Comparison of ENCODE assay signal across 2 cellular contexts in the genomic region with DNA sequence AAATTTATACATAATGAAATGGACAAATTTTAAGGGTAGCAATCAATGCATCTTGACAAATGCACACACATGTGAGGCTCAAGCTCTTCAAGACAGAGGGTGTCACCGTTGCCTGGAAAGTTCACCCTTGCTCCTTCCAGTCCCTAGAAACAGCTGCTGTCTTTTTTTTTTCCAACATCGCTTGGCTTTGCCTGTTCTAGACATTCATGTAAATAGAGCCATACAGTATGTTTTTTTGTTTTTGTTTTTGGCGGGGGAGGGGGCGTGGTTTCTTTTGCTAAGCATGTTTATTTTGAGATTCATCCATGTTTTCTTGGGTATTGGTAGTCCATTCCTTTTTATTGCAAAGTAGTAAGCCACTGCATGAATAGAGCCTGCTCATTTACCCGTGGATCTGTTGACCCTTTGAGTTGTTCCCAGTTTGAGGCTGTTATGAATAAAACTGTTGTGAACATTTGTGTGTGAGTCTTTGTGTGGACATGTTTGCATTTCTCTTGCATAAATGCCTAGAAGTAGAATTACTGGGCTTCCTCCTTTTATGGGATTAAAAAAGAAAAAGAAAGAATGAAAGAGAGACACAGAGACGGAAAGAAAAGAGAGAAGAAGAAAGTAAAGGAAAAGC.
TF ChIP-seq lines count a peak whose summit lies in the region.

No MANE protein-coding gene starts in this region.

TF ChIP-seq in HepG2, 621 proteins besides CTCF, POLR2A, EP300 and RAD21 (continued from another document):
- TF ChIP-seq, protein P1, sequence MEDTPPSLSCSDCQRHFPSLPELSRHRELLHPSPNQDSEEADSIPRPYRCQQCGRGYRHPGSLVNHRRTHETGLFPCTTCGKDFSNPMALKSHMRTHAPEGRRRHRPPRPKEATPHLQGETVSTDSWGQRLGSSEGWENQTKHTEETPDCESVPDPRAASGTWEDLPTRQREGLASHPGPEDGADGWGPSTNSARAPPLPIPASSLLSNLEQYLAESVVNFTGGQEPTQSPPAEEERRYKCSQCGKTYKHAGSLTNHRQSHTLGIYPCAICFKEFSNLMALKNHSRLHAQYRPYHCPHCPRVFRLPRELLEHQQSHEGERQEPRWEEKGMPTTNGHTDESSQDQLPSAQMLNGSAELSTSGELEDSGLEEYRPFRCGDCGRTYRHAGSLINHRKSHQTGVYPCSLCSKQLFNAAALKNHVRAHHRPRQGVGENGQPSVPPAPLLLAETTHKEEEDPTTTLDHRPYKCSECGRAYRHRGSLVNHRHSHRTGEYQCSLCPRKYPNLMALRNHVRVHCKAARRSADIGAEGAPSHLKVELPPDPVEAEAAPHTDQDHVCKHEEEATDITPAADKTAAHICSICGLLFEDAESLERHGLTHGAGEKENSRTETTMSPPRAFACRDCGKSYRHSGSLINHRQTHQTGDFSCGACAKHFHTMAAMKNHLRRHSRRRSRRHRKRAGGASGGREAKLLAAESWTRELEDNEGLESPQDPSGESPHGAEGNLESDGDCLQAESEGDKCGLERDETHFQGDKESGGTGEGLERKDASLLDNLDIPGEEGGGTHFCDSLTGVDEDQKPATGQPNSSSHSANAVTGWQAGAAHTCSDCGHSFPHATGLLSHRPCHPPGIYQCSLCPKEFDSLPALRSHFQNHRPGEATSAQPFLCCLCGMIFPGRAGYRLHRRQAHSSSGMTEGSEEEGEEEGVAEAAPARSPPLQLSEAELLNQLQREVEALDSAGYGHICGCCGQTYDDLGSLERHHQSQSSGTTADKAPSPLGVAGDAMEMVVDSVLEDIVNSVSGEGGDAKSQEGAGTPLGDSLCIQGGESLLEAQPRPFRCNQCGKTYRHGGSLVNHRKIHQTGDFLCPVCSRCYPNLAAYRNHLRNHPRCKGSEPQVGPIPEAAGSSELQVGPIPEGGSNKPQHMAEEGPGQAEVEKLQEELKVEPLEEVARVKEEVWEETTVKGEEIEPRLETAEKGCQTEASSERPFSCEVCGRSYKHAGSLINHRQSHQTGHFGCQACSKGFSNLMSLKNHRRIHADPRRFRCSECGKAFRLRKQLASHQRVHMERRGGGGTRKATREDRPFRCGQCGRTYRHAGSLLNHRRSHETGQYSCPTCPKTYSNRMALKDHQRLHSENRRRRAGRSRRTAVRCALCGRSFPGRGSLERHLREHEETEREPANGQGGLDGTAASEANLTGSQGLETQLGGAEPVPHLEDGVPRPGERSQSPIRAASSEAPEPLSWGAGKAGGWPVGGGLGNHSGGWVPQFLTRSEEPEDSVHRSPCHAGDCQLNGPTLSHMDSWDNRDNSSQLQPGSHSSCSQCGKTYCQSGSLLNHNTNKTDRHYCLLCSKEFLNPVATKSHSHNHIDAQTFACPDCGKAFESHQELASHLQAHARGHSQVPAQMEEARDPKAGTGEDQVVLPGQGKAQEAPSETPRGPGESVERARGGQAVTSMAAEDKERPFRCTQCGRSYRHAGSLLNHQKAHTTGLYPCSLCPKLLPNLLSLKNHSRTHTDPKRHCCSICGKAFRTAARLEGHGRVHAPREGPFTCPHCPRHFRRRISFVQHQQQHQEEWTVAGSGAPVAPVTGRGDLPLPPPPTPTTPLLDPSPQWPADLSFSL (CRISPR knock-in tag; IDR thresholded peaks at IDR 0.05) = peak; percentile 73

TF ChIP-seq in SK-N-SH, 30 proteins besides CTCF, POLR2A, EP300 and RAD21 (continued from another document):
- TF ChIP-seq, protein P2, sequence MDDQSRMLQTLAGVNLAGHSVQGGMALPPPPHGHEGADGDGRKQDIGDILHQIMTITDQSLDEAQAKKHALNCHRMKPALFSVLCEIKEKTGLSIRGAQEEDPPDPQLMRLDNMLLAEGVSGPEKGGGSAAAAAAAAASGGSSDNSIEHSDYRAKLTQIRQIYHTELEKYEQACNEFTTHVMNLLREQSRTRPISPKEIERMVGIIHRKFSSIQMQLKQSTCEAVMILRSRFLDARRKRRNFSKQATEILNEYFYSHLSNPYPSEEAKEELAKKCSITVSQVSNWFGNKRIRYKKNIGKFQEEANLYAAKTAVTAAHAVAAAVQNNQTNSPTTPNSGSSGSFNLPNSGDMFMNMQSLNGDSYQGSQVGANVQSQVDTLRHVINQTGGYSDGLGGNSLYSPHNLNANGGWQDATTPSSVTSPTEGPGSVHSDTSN (IDR thresholded peaks at IDR 0.05) = no peak
- TF ChIP-seq, protein P3, sequence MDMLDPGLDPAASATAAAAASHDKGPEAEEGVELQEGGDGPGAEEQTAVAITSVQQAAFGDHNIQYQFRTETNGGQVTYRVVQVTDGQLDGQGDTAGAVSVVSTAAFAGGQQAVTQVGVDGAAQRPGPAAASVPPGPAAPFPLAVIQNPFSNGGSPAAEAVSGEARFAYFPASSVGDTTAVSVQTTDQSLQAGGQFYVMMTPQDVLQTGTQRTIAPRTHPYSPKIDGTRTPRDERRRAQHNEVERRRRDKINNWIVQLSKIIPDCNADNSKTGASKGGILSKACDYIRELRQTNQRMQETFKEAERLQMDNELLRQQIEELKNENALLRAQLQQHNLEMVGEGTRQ (IDR thresholded peaks at IDR 0.05; ENCODE audit: borderline replicate concordance, low read depth, low read length) = no peak
- TF ChIP-seq, protein P4, sequence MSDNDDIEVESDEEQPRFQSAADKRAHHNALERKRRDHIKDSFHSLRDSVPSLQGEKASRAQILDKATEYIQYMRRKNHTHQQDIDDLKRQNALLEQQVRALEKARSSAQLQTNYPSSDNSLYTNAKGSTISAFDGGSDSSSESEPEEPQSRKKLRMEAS (IDR thresholded peaks at IDR 0.05; ENCODE audit: low read depth) = no peak
- no peak for TF ChIP-seq RFX5 (IDR thresholded peaks at IDR 0.05; ENCODE audit: low read length)
- no peak for TF ChIP-seq TCF12 (IDR thresholded peaks at IDR 0.05)
- TF ChIP-seq MXI1 (IDR thresholded peaks at IDR 0.05; ENCODE audit: low read depth, low read length) = no peak
